Comparison of ENCODE assay signal across 10 cellular contexts in the genomic region with DNA sequence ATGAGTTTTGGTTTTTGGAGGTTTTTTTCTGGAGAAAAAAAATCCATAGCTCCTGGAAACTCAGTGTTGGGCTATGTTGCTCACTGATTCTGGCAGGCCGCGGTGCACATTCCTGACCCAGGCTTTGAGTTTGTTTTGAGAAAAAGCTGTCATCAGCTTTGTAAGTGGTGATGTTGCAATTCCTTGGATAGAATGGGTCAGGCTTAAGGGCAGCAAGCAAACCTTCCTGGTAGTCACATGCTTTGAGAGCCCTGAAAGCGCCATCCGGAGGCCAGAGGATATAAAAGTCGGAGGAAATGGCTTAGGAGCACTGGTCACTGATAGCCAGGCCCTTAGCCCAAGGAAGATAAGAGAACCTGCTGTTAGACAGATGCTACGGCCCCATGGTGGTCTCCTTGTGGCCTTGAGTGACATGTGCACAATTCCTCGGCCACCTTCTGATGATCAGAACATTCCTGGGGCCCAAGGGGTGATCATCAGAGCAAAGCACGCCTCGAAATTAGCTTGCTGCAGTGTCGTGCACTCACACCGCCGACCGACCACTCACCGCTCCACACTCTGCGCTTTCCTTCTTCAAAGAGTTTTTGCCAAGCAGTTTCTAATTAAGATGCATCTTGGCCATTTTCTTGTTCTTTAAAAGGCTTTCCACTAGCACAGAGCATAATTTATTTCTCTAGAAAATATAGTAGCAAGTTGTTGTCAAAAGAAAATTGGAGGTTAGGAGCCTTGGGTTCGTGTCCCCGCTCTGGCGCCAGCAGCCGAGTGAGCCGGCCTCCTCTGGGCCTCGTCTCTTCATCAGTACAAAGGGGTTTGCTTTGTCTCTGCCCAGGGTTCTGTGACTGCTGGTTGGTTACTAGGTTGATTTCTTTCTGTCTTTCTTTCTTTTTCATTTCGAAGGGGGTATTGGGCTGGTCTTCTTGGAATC.
DNase-seq lines count a peak whose midpoint lies in the region; ATAC-seq and TF ChIP-seq lines count a peak whose summit lies in the region.
"Had no signal": no experiment of that assay in that cellular context is flagged by ENCODE, and none has a peak within 500 bp of the region (broad histone marks: within the 10 kb centered on the region; RNA-seq: fewer than 3 reads in every experiment).

No MANE protein-coding gene starts in this region.

- peaks cover 6 to 82% (median 52%) of the 10 kb centered on the region in 12 donors for H3K4me1 ChIP-seq in heart left ventricle

- H3K36me3 ChIP-seq in heart left ventricle, result no peaks in the 10 kb centered on the region

- H3K27me3 Mint-ChIP-seq in glutamatergic neuron (ENCODE audit: unreplicated experiment), result peaks cover 3% of the 10 kb centered on the region

- H3K9me3 Mint-ChIP-seq in glutamatergic neuron (ENCODE audit: unreplicated experiment), result peaks cover 3% of the 10 kb centered on the region
- H3K9me3 Mint-ChIP-seq: activated B cell treated with CpG ODN at 0.5 μM for 24 hours had no signal

- H3K27ac ChIP-seq in heart left ventricle, result peak overlapping the region; percentile 61 to 99 (median 86)

- H3K9me3 ChIP-seq in heart left ventricle, result no peaks in the 10 kb centered on the region

- DNase-seq in NCI-H2196 (lab: John Stamatoyannopoulos, UW; ENCODE audit: unreplicated experiment) (peak; percentile 44), NCI-H2196 treated with DMSO at 0.1 percent for 48 hours (lab: John Stamatoyannopoulos, UW; ENCODE audit: unreplicated experiment) (no peak), UCSD-AML1 (lab: John Stamatoyannopoulos, UW; ENCODE audit: unreplicated experiment) (peak; percentile 38), heart left ventricle (peak; percentile 75 to 89 (median 77)), retina (peak; percentile 45), glutamatergic neuron (no peak), 8988T (no peak)
- DNase-seq: activated B cell treated with CpG ODN at 0.5 μM for 24 hours had no signal

- H3K27ac Mint-ChIP-seq in glutamatergic neuron (ENCODE audit: unreplicated experiment), result no peak overlapping the region
- H3K27ac Mint-ChIP-seq: activated B cell treated with CpG ODN at 0.5 μM for 24 hours, B cell had no signal

- TF ChIP-seq POLR2A in heart left ventricle (IDR thresholded peaks at IDR 0.05), result no peak

- ATAC-seq in heart left ventricle (peak; percentile 73 to 87 (median 82)), GM18873 (IDR thresholded peaks at IDR 0.05; ENCODE audit: low FRiP score, unreplicated experiment) (no peak)

- no peak overlapping the region for H3K4me3 ChIP-seq in heart left ventricle

- intact Hi-C loops in heart left ventricle (cut with DNase I), result loop anchor here in 7 of 10 donors (1.0 to 10.0 kb wide), 7 partner anchors 38 to 151 kb away; a partner anchor contains a TSS

- no peaks in the 10 kb centered on the region for H3K27me3 ChIP-seq in heart left ventricle

- H3K4me1 Mint-ChIP-seq in glutamatergic neuron (ENCODE audit: low read depth, unreplicated experiment), result peaks cover 23% of the 10 kb centered on the region
- H3K4me1 Mint-ChIP-seq: activated B cell treated with CpG ODN at 0.5 μM for 24 hours, B cell had no signal

- TF ChIP-seq CTCF in heart left ventricle (IDR thresholded peaks at IDR 0.05), result peak in 8 of 12 donors; percentile 13 to 51 (median 29)
- no peak for TF ChIP-seq CTCF in glutamatergic neuron (IDR thresholded peaks at IDR 0.05; ENCODE audit: partially characterized antibody, unreplicated experiment)

- 55 to 68% (median 63%) methylated on average over 22 of the region's 22 CpGs for WGBS in heart left ventricle, 4 donors

- H3K36me3 Mint-ChIP-seq in glutamatergic neuron (ENCODE audit: unreplicated experiment), result no peaks in the 10 kb centered on the region

- H3K4me3 Mint-ChIP-seq in glutamatergic neuron (ENCODE audit: unreplicated experiment), result no peak overlapping the region
- H3K4me3 Mint-ChIP-seq: activated B cell treated with CpG ODN at 0.5 μM for 24 hours, B cell had no signal

Comparison
In these comparisons a context has a peak if more than half of its experiments do, and no peak if none do; other contexts are left out.
1. DNase-seq: peak in NCI-H2196 (single experiment), UCSD-AML1 (single experiment), heart left ventricle (5 of 5) and retina (single experiment); none in NCI-H2196 treated with DMSO at 0.1 percent for 48 hours (single experiment), glutamatergic neuron (single experiment) and 8988T (single experiment).